19 cellular contexts compared by ENCODE assay signal in genomic region chr19:35946203-35946602, GRCh38. TPM values are rescaled to one million over a fixed set of nuclear protein-coding genes. Genes with fewer than 3 reads are reported as not detected.
DNase-seq lines count a peak whose midpoint lies in the region; ATAC-seq and TF ChIP-seq lines count a peak whose summit lies in the region.
"Had no signal": no experiment of that assay in that cellular context is flagged by ENCODE, and none has a peak within 500 bp of the region (broad histone marks: within the 10 kb centered on the region; RNA-seq: fewer than 3 reads in every experiment).

No MANE protein-coding gene starts in this region.

- H3K9me3 Mint-ChIP-seq in activated naive CD8-positive, alpha-beta T cell (ENCODE audit: low read depth): no peaks in the 10 kb centered on the region
- no peaks in the 10 kb centered on the region for H3K9me3 Mint-ChIP-seq in activated naive CD8-positive, alpha-beta T cell treated with anti-CD3 and anti-CD28 coated beads, Interleukin-2, amount 50 U/mL, for 24 hours
- H3K9me3 Mint-ChIP-seq in endothelial cell (ENCODE audit: unreplicated experiment): no peaks in the 10 kb centered on the region
- H3K9me3 Mint-ChIP-seq in type B pancreatic cell: no peaks in the 10 kb centered on the region
- H3K9me3 Mint-ChIP-seq in neural progenitor cell: no peaks in the 10 kb centered on the region
- H3K9me3 Mint-ChIP-seq: H9 had no signal

- peaks cover 16 to 19% of the 10 kb centered on the region in 2 experiments; a peak in 2 of 3 replicates for H3K36me3 ChIP-seq in HEK293 (ENCODE audit: control insufficient read depth in 2 of 2, insufficient read depth in 1 of 2, low read length in 2 of 2)
- H3K36me3 ChIP-seq in neural progenitor cell: no peaks in the 10 kb centered on the region

- CTCF ChIA-PET in HEK293 (lab: Yijun Ruan, JAX): interaction anchor here (0.6 to 1.3 kb wide), 14 partner anchors 12 to 1119 kb away, joined by 3 to 11 read pairs (median 4); partner anchors contain the start of genes ALKBH6 and LIN37

- peak overlapping the region; percentile 34 for H3K27ac Mint-ChIP-seq in activated naive CD8-positive, alpha-beta T cell
- no peak overlapping the region for H3K27ac Mint-ChIP-seq in activated naive CD8-positive, alpha-beta T cell treated with anti-CD3 and anti-CD28 coated beads, Interleukin-2, amount 50 U/mL, for 24 hours
- H3K27ac Mint-ChIP-seq in endothelial cell (ENCODE audit: unreplicated experiment) (no peak overlapping the region), type B pancreatic cell (peak overlapping the region; percentile 13), neural progenitor cell (no peak overlapping the region)

- H3K79me2 ChIP-seq in neural progenitor cell (ENCODE audit: low read depth): no peaks in the 10 kb centered on the region

- H3K9ac ChIP-seq in neural progenitor cell: no peak overlapping the region

- peaks cover 4% of the 10 kb centered on the region for H3F3A ChIP-seq in neural progenitor cell (ENCODE audit: low read depth)

- H3K27me3 Mint-ChIP-seq in activated naive CD8-positive, alpha-beta T cell: no peaks in the 10 kb centered on the region
- no peaks in the 10 kb centered on the region for H3K27me3 Mint-ChIP-seq in activated naive CD8-positive, alpha-beta T cell treated with anti-CD3 and anti-CD28 coated beads, Interleukin-2, amount 50 U/mL, for 24 hours
- H3K27me3 Mint-ChIP-seq in endothelial cell (ENCODE audit: unreplicated experiment) (peaks cover 18% of the 10 kb centered on the region), type B pancreatic cell (no peaks in the 10 kb centered on the region), neural progenitor cell (ENCODE audit: insufficient read depth, low read depth) (peaks cover 11% of the 10 kb centered on the region)

- ATAC-seq in activated naive CD8-positive, alpha-beta T cell treated with anti-CD3 and anti-CD28 coated beads, Interleukin-2, amount 50 U/mL, for 24 hours: no peak
- ATAC-seq in HG03342 (IDR thresholded peaks at IDR 0.05; ENCODE audit: unreplicated experiment): no peak

- H3K36me3 Mint-ChIP-seq in activated naive CD8-positive, alpha-beta T cell: no peaks in the 10 kb centered on the region
- peaks cover 2% of the 10 kb centered on the region for H3K36me3 Mint-ChIP-seq in activated naive CD8-positive, alpha-beta T cell treated with anti-CD3 and anti-CD28 coated beads, Interleukin-2, amount 50 U/mL, for 24 hours (ENCODE audit: low read depth)
- H3K36me3 Mint-ChIP-seq in endothelial cell (ENCODE audit: low read depth, unreplicated experiment) (peaks cover 29% of the 10 kb centered on the region), type B pancreatic cell (peaks cover 13% of the 10 kb centered on the region), neural progenitor cell (peaks cover 14% of the 10 kb centered on the region)

- no peak overlapping the region for H3K4me3 Mint-ChIP-seq in activated naive CD8-positive, alpha-beta T cell
- no peak overlapping the region for H3K4me3 Mint-ChIP-seq in activated naive CD8-positive, alpha-beta T cell treated with anti-CD3 and anti-CD28 coated beads, Interleukin-2, amount 50 U/mL, for 24 hours
- H3K4me3 Mint-ChIP-seq in endothelial cell (ENCODE audit: unreplicated experiment) (peak overlapping the region; percentile 11), type B pancreatic cell (no peak overlapping the region), neural progenitor cell (no peak overlapping the region)
- H3K4me3 Mint-ChIP-seq: H9 had no signal

- peaks cover 10% of the 10 kb centered on the region for H4K20me1 ChIP-seq in neural progenitor cell (ENCODE audit: low read depth)

- no peak overlapping the region for H3K4me2 ChIP-seq in neural progenitor cell

- peaks cover 23% of the 10 kb centered on the region for H3K4me1 Mint-ChIP-seq in activated naive CD8-positive, alpha-beta T cell (ENCODE audit: low read depth)
- H3K4me1 Mint-ChIP-seq in activated naive CD8-positive, alpha-beta T cell treated with anti-CD3 and anti-CD28 coated beads, Interleukin-2, amount 50 U/mL, for 24 hours: peaks cover 6% of the 10 kb centered on the region
- peaks cover 50% of the 10 kb centered on the region for H3K4me1 Mint-ChIP-seq in endothelial cell (ENCODE audit: unreplicated experiment)
- peaks cover 4% of the 10 kb centered on the region for H3K4me1 Mint-ChIP-seq in type B pancreatic cell (ENCODE audit: unreplicated experiment)
- H3K4me1 Mint-ChIP-seq in neural progenitor cell: peaks cover 3% of the 10 kb centered on the region

- no peaks in the 10 kb centered on the region for H3K27me3 ChIP-seq in neural progenitor cell

- H3K9me3 ChIP-seq in HEK293 (ENCODE audit: control insufficient read depth, insufficient read depth, low read depth, low read length): no peaks in the 10 kb centered on the region
- H3K9me3 ChIP-seq in neural progenitor cell (ENCODE audit: low read depth): no peaks in the 10 kb centered on the region

- no peak for TF ChIP-seq CTCF in HEK293 (tag by site-specific recombination; IDR thresholded peaks at IDR 0.05)
- TF ChIP-seq CTCF in endothelial cell (IDR thresholded peaks at IDR 0.05; ENCODE audit: unreplicated experiment): no peak
- no peak for TF ChIP-seq CTCF in type B pancreatic cell (conservative IDR thresholded peaks at IDR 0.05)
- TF ChIP-seq CTCF in neural progenitor cell (IDR thresholded peaks at IDR 0.05): no peak

- no peak overlapping the region for H2AFZ ChIP-seq in neural progenitor cell (replicated peaks)

- H3K4me3 ChIP-seq in HEK293 (ENCODE audit: low read depth, low read length): no peak overlapping the region
- H3K4me3 ChIP-seq in neural progenitor cell: no peak overlapping the region

- H3K4me1 ChIP-seq in HEK293 (ENCODE audit: control insufficient read depth, insufficient read depth, low read length) (no peaks in the 10 kb centered on the region; the same call in 1 of the 2 replicates), neural progenitor cell (no peaks in the 10 kb centered on the region)

- POLR2A ChIA-PET in HEK293 (lab: Yijun Ruan, JAX): interaction anchor here (1.0 kb wide), 1 partner anchor 201 kb away, joined by 3 read pairs; the partner anchor contains the start of genes PSENEN and U2AF1L4

- H3K27ac ChIP-seq in HEK293 (ENCODE audit: extremely low read depth, low read depth, low read length): no peak overlapping the region; the same call in 1 of the 2 replicates
- H3K27ac ChIP-seq in neural progenitor cell: no peak overlapping the region

- no peak for DNase-seq in activated naive CD8-positive, alpha-beta T cell treated with anti-CD3 and anti-CD28 coated beads, Interleukin-2, amount 50 U/mL, for 24 hours
- DNase-seq in endothelial cell (ENCODE audit: low spot score): no peak
- DNase-seq in type B pancreatic cell (ENCODE audit: extremely low spot score, unreplicated experiment): no peak
- DNase-seq in NCI-H82 treated with DMSO at 0.1 percent for 48 hours (lab: John Stamatoyannopoulos, UW; ENCODE audit: unreplicated experiment): no peak
- no peak for DNase-seq in neural progenitor cell (ENCODE audit: low spot score)
- DNase-seq: C1 segment of cervical spinal cord, DMS79 treated with DMSO at 0.1 percent for 48 hours, H9, MM.1S, NCI-H1105, NCI-H2081 treated with DMSO at 0.1 percent for 48 hours, NCI-H510A, NCI-H748 treated with DMSO at 0.1 percent for 48 hours, OCI-M1, Right ventricle myocardium superior had no signal

TF ChIP-seq in HEK293, 187 proteins besides CTCF, POLR2A, EP300 and RAD21:
- TF ChIP-seq MZF1 (tag by site-specific recombination; IDR thresholded peaks at IDR 0.05; ENCODE audit: borderline replicate concordance) (no peak), KLF10 (tag by site-specific recombination; IDR thresholded peaks at IDR 0.05) (no peak), ZNF223 (tag by site-specific recombination; IDR thresholded peaks at IDR 0.05) (0 out of 2 replicates have a peak, but pooled peaks have one; percentile 12), ZNF121 (tag by site-specific recombination; IDR thresholded peaks at IDR 0.05) (peak; percentile 92), TCF7L2 (IDR thresholded peaks at IDR 0.05; ENCODE audit: borderline replicate concordance, low read depth, low read length) (no peak), ZNF266 (tag by site-specific recombination; IDR thresholded peaks at IDR 0.05; ENCODE audit: low read depth) (no peak)

RNA-seq across cellular contexts. Expression of gene LRFN3, which starts 10.0 kb away (rescaled TPM):
- total RNA-seq in endothelial cell (ENCODE audit: unreplicated experiment): 53.4 TPM
- total RNA-seq in type B pancreatic cell (ENCODE audit: low replicate concordance): 17.3 and 22.6 TPM in 2 replicates
- total RNA-seq in neural progenitor cell (ENCODE audit: low replicate concordance): 2.3 and 9.5 TPM in 2 replicates

RNA-seq across cellular contexts. Expression of gene TYROBP, which starts 38.1 kb away (rescaled TPM):
- total RNA-seq in endothelial cell (ENCODE audit: unreplicated experiment) (not detected), type B pancreatic cell (ENCODE audit: low replicate concordance) (not detected in 2 replicates), neural progenitor cell (ENCODE audit: low replicate concordance) (not detected in 2 replicates)
- total RNA-seq: H9, LHCN-M2 had no signal

RNA-seq across cellular contexts. Expression of gene HCST, which starts 43.9 kb away (rescaled TPM):
- total RNA-seq in endothelial cell (ENCODE audit: unreplicated experiment) (0.95 TPM), type B pancreatic cell (ENCODE audit: low replicate concordance) (1.0 and 1.3 TPM in 2 replicates), neural progenitor cell (ENCODE audit: low replicate concordance) (not detected in 2 replicates)
- total RNA-seq: LHCN-M2 had no signal

RNA-seq across cellular contexts. Expression of gene NFKBID, which starts 45.9 kb away (rescaled TPM):
- 13.0 TPM for total RNA-seq in endothelial cell (ENCODE audit: unreplicated experiment)
- 9.1 and 11.6 TPM in 2 replicates for total RNA-seq in type B pancreatic cell (ENCODE audit: low replicate concordance)
- 1.3 and 4.7 TPM in 2 replicates for total RNA-seq in neural progenitor cell (ENCODE audit: low replicate concordance)

RNA-seq across cellular contexts. Expression of gene SDHAF1, which starts 48.8 kb away (rescaled TPM):
- 14.3 TPM for total RNA-seq in endothelial cell (ENCODE audit: unreplicated experiment)
- total RNA-seq in type B pancreatic cell (ENCODE audit: low replicate concordance): 16.1 and 17.3 TPM in 2 replicates
- total RNA-seq in neural progenitor cell (ENCODE audit: low replicate concordance): 4.6 and 18.6 TPM in 2 replicates

Comparison
In these comparisons a context has a peak if more than half of its experiments do, and no peak if none do; other contexts are left out.
1. H3K27ac Mint-ChIP-seq: peak in activated naive CD8-positive, alpha-beta T cell (single experiment) and type B pancreatic cell (single experiment); none in activated naive CD8-positive, alpha-beta T cell treated with anti-CD3 and anti-CD28 coated beads, Interleukin-2, amount 50 U/mL, for 24 hours (single experiment), endothelial cell (single experiment) and neural progenitor cell (single experiment).